22 cellular contexts compared by ENCODE assay signal in genomic region chr3:131363275-131363674, GRCh38. TPM values are rescaled to one million over a fixed set of nuclear protein-coding genes. Genes with fewer than 3 reads are reported as not detected.
A peak's percentile ranks its signal among the peaks of the same experiment; 100 is the strongest.
DNase-seq lines count a peak whose midpoint lies in the region; ATAC-seq and TF ChIP-seq lines count a peak whose summit lies in the region.
"Had no signal": no experiment of that assay in that cellular context is flagged by ENCODE, and none has a peak within 500 bp of the region (broad histone marks: within the 10 kb centered on the region; RNA-seq: fewer than 3 reads in every experiment).

No MANE protein-coding gene starts in this region.

- no peaks in the 10 kb centered on the region for H3K36me3 Mint-ChIP-seq in type B pancreatic cell

- H3K27me3 ChIP-seq in HCT116 (ENCODE audit: insufficient read depth, low read length): no peaks in the 10 kb centered on the region
- H3K27me3 ChIP-seq in colonic mucosa: no peaks in the 10 kb centered on the region

- H3K9ac ChIP-seq in HCT116 (ENCODE audit: low read length) (no peak overlapping the region), colonic mucosa (ENCODE audit: low read depth in 2 of 2, low read length in 2 of 2) (no peak overlapping the region)
- H3K9ac ChIP-seq: GM23248 had no signal

- ATAC-seq in HCT116: no peak
- peak; percentile 22 for ATAC-seq in left colon
- no peak for ATAC-seq in SK-N-SH treated with all-trans-retinoic acid at 6 μM for 48 hours
- no peak for ATAC-seq in HG03457 (IDR thresholded peaks at IDR 0.05; ENCODE audit: unreplicated experiment)

- peaks cover 25% of the 10 kb centered on the region for H3K27me3 Mint-ChIP-seq in type B pancreatic cell

- TF ChIP-seq POLR2A in HCT116 (IDR thresholded peaks at IDR 0.05; ENCODE audit: borderline replicate concordance, extremely low read depth, insufficient read depth, insufficient read length): no peak

- peaks cover 5% of the 10 kb centered on the region for H3K9me3 Mint-ChIP-seq in type B pancreatic cell

- H4K20me1 ChIP-seq in HCT116 (ENCODE audit: insufficient read depth): no peaks in the 10 kb centered on the region

- POLR2A ChIA-PET in HCT116 (lab: Charles Lee): no interaction called here

- peak overlapping the region; percentile 96 for H3K4me2 ChIP-seq in HCT116 (ENCODE audit: low read length)

- TF ChIP-seq RAD21 in HCT116 (IDR thresholded peaks at IDR 0.05; ENCODE audit: low read depth): no peak

- CTCF ChIA-PET in HCT116 (lab: Charles Lee): no interaction called here

- RAD21 ChIA-PET in HCT116 (lab: Charles Lee; ENCODE audit: low non-redundant PET in 1 of 2, low total read pairs in 2 of 2, uncharacterized antibody in 2 of 2, unreplicated experiment in 2 of 2): no interaction called here

- H3K9me3 ChIP-seq in HCT116 (ENCODE audit: control insufficient read depth in 1 of 2, insufficient read depth in 1 of 2, low read depth in 1 of 2, low read length in 2 of 2) (no peaks in the 10 kb centered on the region), colonic mucosa (no peaks in the 10 kb centered on the region)
- H3K9me3 ChIP-seq: HAP-1 had no signal

- no peak overlapping the region for H2AFZ ChIP-seq in HCT116 (ENCODE audit: low read depth, low read length, poor library complexity, severe bottlenecking)
- H2AFZ ChIP-seq: GM23248 had no signal

- no peak for TF ChIP-seq CTCF in HCT116 (IDR thresholded peaks at IDR 0.05 in 2 of 3, conservative IDR thresholded peaks at IDR 0.05 in 1 of 3; ENCODE audit: borderline replicate concordance in 1 of 3, insufficient read depth in 1 of 3, low read depth in 2 of 3, low read length in 2 of 3)
- no peak for TF ChIP-seq CTCF in colonic mucosa (IDR thresholded peaks at IDR 0.05)
- TF ChIP-seq CTCF in type B pancreatic cell (conservative IDR thresholded peaks at IDR 0.05): no peak

- BruUV-seq in HCT116 (replicated peaks; lab: Mats Ljungman, UMichigan): no TSS peak

- H3K4me1 ChIP-seq in HCT116 (ENCODE audit: control insufficient read depth in 1 of 2, insufficient read depth in 2 of 2, low read length in 2 of 2) (peaks cover 5 to 20% of the 10 kb centered on the region in 2 experiments; a peak in 2 of 4 replicates), colonic mucosa (peaks cover 8% of the 10 kb centered on the region)
- H3K4me1 ChIP-seq: HAP-1 had no signal

- H3K79me2 ChIP-seq in HCT116 (ENCODE audit: insufficient read depth, low read length): peaks cover 17% of the 10 kb centered on the region

- no peaks in the 10 kb centered on the region for H3K9me2 ChIP-seq in HCT116 (ENCODE audit: insufficient read depth)

- H3K36me3 ChIP-seq in HCT116 (ENCODE audit: control insufficient read depth in 1 of 2, insufficient read depth in 2 of 2, low read length in 2 of 2) (no peaks in the 10 kb centered on the region), colonic mucosa (no peaks in the 10 kb centered on the region)
- H3K36me3 ChIP-seq: HAP-1 had no signal

- intact Hi-C loops in HCT116 (cut with micrococcal nuclease): no loop called here
- intact Hi-C loops in colonic mucosa (cut with DNase I): loop anchor here (10.0 kb wide), 1 partner anchor 338 kb away; the partner anchor contains the start of genes ASTE1 and NEK11
- intact Hi-C loops in left colon (cut with DNase I, micrococcal nuclease): no loop called here

- H3K4me3 ChIP-seq in HCT116 (replicated peaks in 1 of 2; ENCODE audit: low read depth in 1 of 2, low read length in 2 of 2) (no peak overlapping the region), colonic mucosa (no peak overlapping the region)
- H3K4me3 ChIP-seq: GM23248, HAP-1 had no signal

- peak overlapping the region; percentile 41 for H3K4me3 Mint-ChIP-seq in type B pancreatic cell

- H3K27ac ChIP-seq in HCT116 (ENCODE audit: low read depth, low read length) (no peak overlapping the region), colonic mucosa (no peak overlapping the region)
- H3K27ac ChIP-seq: GM23248 had no signal

- DNase-seq in HCT116 (ENCODE audit: low read depth, low spot score) (no peak), colonic mucosa (peak; percentile 43), left colon (peak; percentile 26 to 38), type B pancreatic cell (ENCODE audit: extremely low spot score, unreplicated experiment) (no peak), GM19238 (ENCODE audit: insufficient read length, low spot score) (no peak)
- DNase-seq: CD8-positive, alpha-beta memory T cell; GM23248; NCI-H1092 treated with DMSO at 0.1 percent for 48 hours; NCI-H1436; NCI-H187 treated with DMSO at 0.1 percent for 48 hours; NCI-H2107; NCI-H446; NCI-H524 treated with DMSO at 0.1 percent for 48 hours; NCI-H82; NK-92 treated with Interleukin-12 subunit alpha and Interleukin-12 subunit beta, amount 100 ng/mL, for 24 hours; RPMI8226; SHP77; T-helper 1 cell had no signal

- peaks cover 6% of the 10 kb centered on the region for H3K4me1 Mint-ChIP-seq in type B pancreatic cell (ENCODE audit: unreplicated experiment)

- H3K27ac Mint-ChIP-seq in type B pancreatic cell: no peak overlapping the region
- H3K27ac Mint-ChIP-seq: B cell; CD8-positive, alpha-beta memory T cell had no signal

TF ChIP-seq in HCT116, 20 proteins besides CTCF, POLR2A, EP300 and RAD21 (continues in another document):
- TF ChIP-seq SP1 (IDR thresholded peaks at IDR 0.05; ENCODE audit: low read depth) (no peak), EZH2phosphoT487 (IDR thresholded peaks at IDR 0.05; ENCODE audit: borderline replicate concordance) (no peak), EZH2 (IDR thresholded peaks at IDR 0.05) (no peak), MAX (IDR thresholded peaks at IDR 0.05) (no peak), ATF3 (IDR thresholded peaks at IDR 0.05) (no peak), EGR1 (IDR thresholded peaks at IDR 0.05; ENCODE audit: low read depth) (no peak)
- TF ChIP-seq, protein P1, sequence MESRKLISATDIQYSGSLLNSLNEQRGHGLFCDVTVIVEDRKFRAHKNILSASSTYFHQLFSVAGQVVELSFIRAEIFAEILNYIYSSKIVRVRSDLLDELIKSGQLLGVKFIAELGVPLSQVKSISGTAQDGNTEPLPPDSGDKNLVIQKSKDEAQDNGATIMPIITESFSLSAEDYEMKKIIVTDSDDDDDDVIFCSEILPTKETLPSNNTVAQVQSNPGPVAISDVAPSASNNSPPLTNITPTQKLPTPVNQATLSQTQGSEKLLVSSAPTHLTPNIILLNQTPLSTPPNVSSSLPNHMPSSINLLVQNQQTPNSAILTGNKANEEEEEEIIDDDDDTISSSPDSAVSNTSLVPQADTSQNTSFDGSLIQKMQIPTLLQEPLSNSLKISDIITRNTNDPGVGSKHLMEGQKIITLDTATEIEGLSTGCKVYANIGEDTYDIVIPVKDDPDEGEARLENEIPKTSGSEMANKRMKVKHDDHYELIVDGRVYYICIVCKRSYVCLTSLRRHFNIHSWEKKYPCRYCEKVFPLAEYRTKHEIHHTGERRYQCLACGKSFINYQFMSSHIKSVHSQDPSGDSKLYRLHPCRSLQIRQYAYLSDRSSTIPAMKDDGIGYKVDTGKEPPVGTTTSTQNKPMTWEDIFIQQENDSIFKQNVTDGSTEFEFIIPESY (IDR thresholded peaks at IDR 0.05; ENCODE audit: extremely low read depth, insufficient replicate concordance, low read length): no peak

TF ChIP-seq in SK-N-SH treated with all-trans-retinoic acid at 6 μM for 48 hours, 23 proteins besides CTCF, POLR2A, EP300 and RAD21:
- TF ChIP-seq ZFP30 (CRISPR knock-in tag; IDR thresholded peaks at IDR 0.05): no peak
- TF ChIP-seq, protein P2, sequence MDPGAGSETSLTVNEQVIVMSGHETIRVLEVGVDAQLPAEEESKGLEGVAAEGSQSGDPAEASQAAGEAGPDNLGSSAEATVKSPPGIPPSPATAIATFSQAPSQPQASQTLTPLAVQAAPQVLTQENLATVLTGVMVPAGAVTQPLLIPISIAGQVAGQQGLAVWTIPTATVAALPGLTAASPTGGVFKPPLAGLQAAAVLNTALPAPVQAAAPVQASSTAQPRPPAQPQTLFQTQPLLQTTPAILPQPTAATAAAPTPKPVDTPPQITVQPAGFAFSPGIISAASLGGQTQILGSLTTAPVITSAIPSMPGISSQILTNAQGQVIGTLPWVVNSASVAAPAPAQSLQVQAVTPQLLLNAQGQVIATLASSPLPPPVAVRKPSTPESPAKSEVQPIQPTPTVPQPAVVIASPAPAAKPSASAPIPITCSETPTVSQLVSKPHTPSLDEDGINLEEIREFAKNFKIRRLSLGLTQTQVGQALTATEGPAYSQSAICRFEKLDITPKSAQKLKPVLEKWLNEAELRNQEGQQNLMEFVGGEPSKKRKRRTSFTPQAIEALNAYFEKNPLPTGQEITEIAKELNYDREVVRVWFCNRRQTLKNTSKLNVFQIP (CRISPR knock-in tag; IDR thresholded peaks at IDR 0.05; ENCODE audit: borderline replicate concordance, low read depth): no peak
- TF ChIP-seq ZNF8 (CRISPR knock-in tag; IDR thresholded peaks at IDR 0.05): no peak

RNA-seq across cellular contexts. Expression of gene NUDT16, which starts 18.3 kb away (rescaled TPM):
- 9.7 TPM for total RNA-seq in HCT116 (2021; ENCODE audit: unreplicated experiment)
- polyA plus RNA-seq in HCT116 (2012): 4.9 and 7.5 TPM in 2 replicates
- total RNA-seq in colonic mucosa: 10 to 100 TPM; 37.7 to 39.4 TPM
- total RNA-seq in left colon: 10 to 100 TPM; 39.0 to 51.7 TPM
- 15.1 and 26.0 TPM in 2 replicates for total RNA-seq in type B pancreatic cell (ENCODE audit: low replicate concordance)

Comparison
In these comparisons a context has a peak if more than half of its experiments do, and no peak if none do; other contexts are left out.
1. DNase-seq: peak in colonic mucosa (single experiment) and left colon (2 of 2); none in HCT116 (single experiment), type B pancreatic cell (single experiment) and GM19238 (single experiment).